8 cellular contexts compared by ENCODE assay signal in the genomic region with DNA sequence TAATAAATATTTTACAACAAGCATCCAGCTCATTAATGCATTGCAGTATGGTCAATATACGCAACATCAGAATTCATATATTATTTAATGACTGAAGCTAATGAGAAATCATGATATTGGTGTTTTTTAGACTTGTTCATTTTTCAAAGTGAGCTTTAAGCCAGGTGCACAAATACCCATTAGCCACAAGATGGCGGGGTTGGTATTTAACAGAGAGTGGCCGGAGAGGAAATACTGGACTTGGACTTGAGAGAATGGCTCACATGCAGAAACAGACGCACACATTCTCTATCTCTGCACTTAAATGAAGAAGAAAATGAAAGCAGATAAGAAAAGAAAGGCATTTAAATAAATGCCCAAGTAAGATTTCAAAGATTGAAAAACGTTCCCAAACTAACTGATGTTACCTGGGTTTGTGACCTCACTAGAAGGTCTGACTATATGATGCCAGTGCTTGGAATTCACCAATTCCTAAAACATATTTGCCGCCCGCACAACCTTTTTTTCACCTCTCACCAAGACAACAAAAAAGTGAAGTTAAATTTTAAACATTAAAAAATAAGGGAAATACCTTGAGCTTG. TPM values are rescaled to one million over a fixed set of nuclear protein-coding genes. Genes with fewer than 3 reads are reported as not detected.
DNase-seq lines count a peak whose midpoint lies in the region; ATAC-seq and TF ChIP-seq lines count a peak whose summit lies in the region.

No MANE protein-coding gene starts in this region.

- H3K27me3 ChIP-seq in ovary, result no peaks in the 10 kb centered on the region

- TF ChIP-seq CTCF in GM10266 (IDR thresholded peaks at IDR 0.05; ENCODE audit: control insufficient read depth, insufficient read depth, low read depth, missing control alignments) (peak; percentile 82), NB4 (IDR thresholded peaks at IDR 0.05; ENCODE audit: low read depth, low read length) (peak; percentile 60), ovary (IDR thresholded peaks at IDR 0.05) (peak; percentile 27 to 68 (median 34))

- 8 to 18% (median 14%) methylated on average over 7 of the region's 7 CpGs for WGBS in ovary, 3 donors

- no peak overlapping the region for H3K4me3 ChIP-seq in NB4 (ENCODE audit: low read depth, low read length)
- H3K4me3 ChIP-seq in ovary, result no peak overlapping the region

- no peaks in the 10 kb centered on the region for H3K9me3 ChIP-seq in ovary

- no peak overlapping the region for H3K27ac ChIP-seq in ovary

- H3K36me3 ChIP-seq in ovary, result no peaks in the 10 kb centered on the region

- no peaks in the 10 kb centered on the region for H3K4me1 ChIP-seq in ovary (ENCODE audit: insufficient read depth)

- peak; percentile 33 for ATAC-seq in HG02610 (IDR thresholded peaks at IDR 0.05; ENCODE audit: unreplicated experiment)

- peak; percentile 55 for DNase-seq in AG08395 (ENCODE audit: low spot score)
- peak; percentile 34 for DNase-seq in GM10266 (ENCODE audit: extremely low spot score)
- peak; percentile 64 for DNase-seq in NB4 (ENCODE audit: low read depth)
- DNase-seq in UCSD-AML1 (lab: John Stamatoyannopoulos, UW; ENCODE audit: unreplicated experiment), result peak; percentile 12
- DNase-seq in foreskin melanocyte, result peak; percentile 49
- peak in 4 of 5 donors; percentile 24 to 42 (median 34) for DNase-seq in ovary
- no peak for DNase-seq in cortex of kidney (lab: John Stamatoyannopoulos, UW)

- intact Hi-C loops in ovary (cut with DNase I), result loop anchor here in 3 of 4 donors (5.0 to 10.0 kb wide), 2 partner anchors 1074 to 1087 kb away; no protein-coding TSS in a partner anchor

- TF ChIP-seq EP300 in ovary (IDR thresholded peaks at IDR 0.05), result no peak

- no peak for TF ChIP-seq POLR2A in NB4 (IDR thresholded peaks at IDR 0.05; ENCODE audit: extremely low read depth, insufficient read length)
- no peak for TF ChIP-seq POLR2A in ovary (IDR thresholded peaks at IDR 0.05)

RNA-seq across cellular contexts. Expression of a gene that starts 21.2 kb away (rescaled TPM):
- total RNA-seq in ovary, result 100 to 1,000 TPM in 1 of 7 donors, 10 to 100 TPM in 6; 45.1 to 102 (median 56.2) TPM
- 10 to 100 TPM; 39.1 to 41.2 TPM for polyA plus RNA-seq in ovary
